ENCODE assay signal across 22 cellular contexts in the genomic region with DNA sequence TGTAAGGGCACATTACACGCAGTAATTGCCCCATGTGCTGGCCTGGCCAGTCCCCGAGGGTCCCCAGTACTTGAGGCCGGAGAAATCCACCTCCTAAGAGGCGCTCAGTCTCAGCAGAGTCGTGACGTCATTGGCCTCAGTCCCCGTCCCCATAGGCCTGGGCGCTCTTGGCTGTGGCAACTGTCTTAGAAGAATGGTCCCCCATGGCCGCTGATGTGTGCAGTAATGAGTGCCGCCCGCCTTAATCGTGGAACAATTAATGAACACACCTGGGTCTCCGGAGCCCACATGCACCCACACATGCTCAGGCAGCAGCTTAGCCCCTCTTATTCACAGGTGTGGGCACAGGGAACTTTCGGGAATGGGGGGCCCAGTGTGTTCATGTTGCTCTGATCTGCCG.
A peak's percentile ranks its signal among the peaks of the same experiment; 100 is the strongest.
DNase-seq lines count a peak whose midpoint lies in the region; ATAC-seq and TF ChIP-seq lines count a peak whose summit lies in the region.
"Had no signal": no experiment of that assay in that cellular context is flagged by ENCODE, and none has a peak within 500 bp of the region (broad histone marks: within the 10 kb centered on the region; RNA-seq: fewer than 3 reads in every experiment).

No MANE protein-coding gene starts in this region.

- DNase-seq in left cardiac atrium (peak; percentile 18), heart right ventricle (no peak), trophoblast cell (no peak), vagina (ENCODE audit: extremely low spot score in 2 of 2) (no peak), foreskin keratinocyte (no peak), ascending aorta (ENCODE audit: low spot score in 2 of 2) (no peak), sciatic nerve (ENCODE audit: low spot score) (no peak)
- DNase-seq: activated CD4-positive, alpha-beta T cell treated with anti-CD3 and anti-CD28 coated beads for 36 hours; amniotic stem cell; CD4-positive, alpha-beta memory T cell; effector memory CD8-positive, alpha-beta T cell; gastrocnemius medialis; hippocampal formation; NCI-H446; NCI-H774; SJCRH30; T1000 had no signal

- H3K79me2 ChIP-seq in trophoblast cell (ENCODE audit: control insufficient read depth, insufficient read depth, low read length, poor library complexity), result no peaks in the 10 kb centered on the region

- H3K36me3 ChIP-seq in heart right ventricle (peaks cover 0 to 65% (median 9%) of the 10 kb centered on the region in 9 donors), gastroesophageal sphincter (peaks cover 0 to 44% of the 10 kb centered on the region in 2 donors), trophoblast cell (ENCODE audit: control insufficient read depth in 1 of 2, insufficient read depth in 2 of 2, low read length in 2 of 2) (peaks cover 47 to 61% of the 10 kb centered on the region in 2 experiments), vagina (peaks cover 0 to 34% of the 10 kb centered on the region in 2 donors), ascending aorta (peaks cover 7 to 19% of the 10 kb centered on the region in 2 donors)
- H3K36me3 ChIP-seq: gastrocnemius medialis, prostate gland, SJCRH30 had no signal

- no peak overlapping the region for H3K18ac ChIP-seq in trophoblast cell (ENCODE audit: low read length)

- H3K23ac ChIP-seq in trophoblast cell (ENCODE audit: low read length), result no peak overlapping the region

- H4K8ac ChIP-seq in trophoblast cell (ENCODE audit: low read depth, low read length), result peak overlapping the region; percentile 30

- intact Hi-C loops in left cardiac atrium (cut with DNase I), result loop anchor here in 1 of 2 donors (10.0 kb wide), 1 partner anchor 68 kb away; no protein-coding TSS in a partner anchor
- intact Hi-C loops in heart right ventricle (cut with DNase I), result loop anchor here in 3 of 10 donors (10.0 kb wide), 1 partner anchor 288 kb away; no protein-coding TSS in a partner anchor
- intact Hi-C loops in vagina (cut with DNase I), result no loop called here
- intact Hi-C loops in ascending aorta (cut with DNase I), result no loop called here
- intact Hi-C loops in sciatic nerve (cut with DNase I), result no loop called here

- TF ChIP-seq EP300 in gastroesophageal sphincter (IDR thresholded peaks at IDR 0.05), result no peak

- H3K27ac ChIP-seq in heart right ventricle (no peak overlapping the region), gastroesophageal sphincter (peak overlapping the region in 3 of 4 donors; percentile 80 to 86 (median 83)), trophoblast cell (ENCODE audit: low read depth, low read length) (no peak overlapping the region), vagina (peak overlapping the region; percentile 74), foreskin keratinocyte (no peak overlapping the region), ascending aorta (no peak overlapping the region)
- H3K27ac ChIP-seq: gastrocnemius medialis, VCaP had no signal

- H3K79me1 ChIP-seq in trophoblast cell (ENCODE audit: low read length), result peaks cover 3% of the 10 kb centered on the region

- H4K91ac ChIP-seq in trophoblast cell (ENCODE audit: low read depth, low read length), result peak overlapping the region; percentile 1

- no peak for TF ChIP-seq CTCF in heart right ventricle (IDR thresholded peaks at IDR 0.05)
- no peak for TF ChIP-seq CTCF in gastroesophageal sphincter (IDR thresholded peaks at IDR 0.05)
- no peak for TF ChIP-seq CTCF in vagina (IDR thresholded peaks at IDR 0.05)
- no peak for TF ChIP-seq CTCF in foreskin keratinocyte (conservative IDR thresholded peaks at IDR 0.05)
- no peak for TF ChIP-seq CTCF in ascending aorta (IDR thresholded peaks at IDR 0.05)

- no peak overlapping the region for H2BK12ac ChIP-seq in trophoblast cell (ENCODE audit: low read length)

- H3K27me3 ChIP-seq in heart right ventricle (no peaks in the 10 kb centered on the region), gastroesophageal sphincter (no peaks in the 10 kb centered on the region), trophoblast cell (ENCODE audit: insufficient read depth, low read length) (no peaks in the 10 kb centered on the region), vagina (no peaks in the 10 kb centered on the region), foreskin keratinocyte (no peaks in the 10 kb centered on the region), ascending aorta (no peaks in the 10 kb centered on the region)
- H3K27me3 ChIP-seq: gastrocnemius medialis, SJCRH30 had no signal

- no peak overlapping the region for H3K4me3 ChIP-seq in heart right ventricle
- no peak overlapping the region for H3K4me3 ChIP-seq in gastroesophageal sphincter
- H3K4me3 ChIP-seq in trophoblast cell (ENCODE audit: low read depth, low read length), result no peak overlapping the region
- no peak overlapping the region for H3K4me3 ChIP-seq in vagina
- no peak overlapping the region for H3K4me3 ChIP-seq in ascending aorta
- H3K4me3 ChIP-seq: gastrocnemius medialis, prostate gland, SJCRH30 had no signal

- no peak overlapping the region for H4K12ac ChIP-seq in trophoblast cell (ENCODE audit: low read depth, low read length)

- H2BK120ac ChIP-seq in trophoblast cell (ENCODE audit: insufficient read depth, low read length, poor library complexity), result peak overlapping the region; percentile 25

- H3K9me3 ChIP-seq in heart right ventricle, result no peaks in the 10 kb centered on the region
- H3K9me3 ChIP-seq in gastroesophageal sphincter, result no peaks in the 10 kb centered on the region
- H3K9me3 ChIP-seq in trophoblast cell (ENCODE audit: insufficient read depth, low read depth, low read length), result peaks cover 5% of the 10 kb centered on the region
- no peaks in the 10 kb centered on the region for H3K9me3 ChIP-seq in vagina
- no peaks in the 10 kb centered on the region for H3K9me3 ChIP-seq in ascending aorta
- H3K9me3 ChIP-seq: gastrocnemius medialis, prostate gland, SJCRH30 had no signal

- H2BK5ac ChIP-seq in trophoblast cell (ENCODE audit: low read depth, low read length, poor library complexity), result no peak overlapping the region

- 97 to 98% methylated on average over 15 of the region's 15 CpGs for WGBS in heart right ventricle, 2 donors
- 80% methylated on average over 1 of the region's 15 CpGs; no CpG with 5 or more reads in 1 of the 2 donors for WGBS in gastroesophageal sphincter (ENCODE audit: low coverage in 1 of 2), 2 donors
- no CpG with 5 or more reads among the region's 15 CpGs for WGBS in trophoblast cell (ENCODE audit: extremely low coverage, insufficient coverage, insufficient read length)

- H3K4me2 ChIP-seq in trophoblast cell (ENCODE audit: low read length), result no peak overlapping the region

- no peak overlapping the region for H2AFZ ChIP-seq in trophoblast cell (ENCODE audit: insufficient read depth, low read length, poor library complexity)

- H3K4ac ChIP-seq in trophoblast cell (ENCODE audit: low read depth, low read length), result no peak overlapping the region

- peaks cover 0 to 44% (median 21%) of the 10 kb centered on the region in 9 donors for H3K4me1 ChIP-seq in heart right ventricle
- peaks cover 2 to 59% (median 22%) of the 10 kb centered on the region in 3 donors for H3K4me1 ChIP-seq in gastroesophageal sphincter
- H3K4me1 ChIP-seq in trophoblast cell (ENCODE audit: control insufficient read depth in 1 of 2, insufficient read depth in 2 of 2, low read length in 2 of 2), result peaks cover 0 to 5% of the 10 kb centered on the region in 2 experiments
- peaks cover 53% of the 10 kb centered on the region for H3K4me1 ChIP-seq in vagina
- H3K4me1 ChIP-seq in foreskin keratinocyte, result peaks cover 17% of the 10 kb centered on the region
- no peaks in the 10 kb centered on the region for H3K4me1 ChIP-seq in ascending aorta

- H3K14ac ChIP-seq in trophoblast cell (ENCODE audit: low read length), result peak overlapping the region; percentile 22

- ATAC-seq in left cardiac atrium (no peak), heart right ventricle (no peak), gastroesophageal sphincter (no peak), foreskin keratinocyte (no peak), sciatic nerve (no peak)
- ATAC-seq: activated CD4-positive, alpha-beta T cell treated with anti-CD3 and anti-CD28 coated beads for 36 hours; effector memory CD8-positive, alpha-beta T cell; esophagus mucosa; stimulated activated memory B cell treated with anti-CD40 and anti-IgM and Interleukin-4, amounts not matched to agents 10 μg/mL and 1 μg/mL and 100 μg/mL, for 72 hours had no signal

- no peak for TF ChIP-seq POLR2A in gastroesophageal sphincter (IDR thresholded peaks at IDR 0.05)
- TF ChIP-seq POLR2A in vagina (IDR thresholded peaks at IDR 0.05), result no peak

- H2AK5ac ChIP-seq in trophoblast cell (ENCODE audit: low read length), result no peak overlapping the region

- no peak overlapping the region for H3K9ac ChIP-seq in trophoblast cell (ENCODE audit: low read length)

Comparison
In these comparisons a context has a peak if more than half of its experiments do, and no peak if none do; other contexts are left out.
1. H3K27ac ChIP-seq: peak in gastroesophageal sphincter (3 of 4) and vagina (single experiment); none in heart right ventricle (0 of 10), trophoblast cell (single experiment), foreskin keratinocyte (single experiment) and ascending aorta (0 of 2).